ENCODE assay signal across 34 cellular contexts in genomic region chr13:100715604-100716003, GRCh38.
"Had no signal": no experiment of that assay in that cellular context is flagged by ENCODE, and none has a peak within 500 bp of the region (broad histone marks: within the 10 kb centered on the region; RNA-seq: fewer than 3 reads in every experiment).

No MANE protein-coding gene starts in this region.

- H3K4me3 ChIP-seq: MG63 had no signal

- H3K27me3 ChIP-seq: MG63 had no signal

- H3K27ac ChIP-seq: KMS-11 had no signal

- H3K4me2 ChIP-seq: KMS-11 had no signal

- H3K9me3 ChIP-seq: MG63 had no signal

- H3K9ac ChIP-seq: KMS-11 had no signal

- DNase-seq: Karpas-422, Kasumi-1, MG63, MM.1S, MV-4-11, NCI-H1048, NCI-H1092, NCI-H1092 treated with DMSO at 0.1 percent for 48 hours, NCI-H1105, NCI-H1105 treated with DMSO at 0.1 percent for 48 hours, NCI-H1417, NCI-H1417 treated with DMSO at 0.1 percent for 48 hours, NCI-H1436, NCI-H1436 treated with DMSO at 0.1 percent for 48 hours, NCI-H146, NCI-H1694, NCI-H1694 treated with DMSO at 0.1 percent for 48 hours, NCI-H187, NCI-H187 treated with DMSO at 0.1 percent for 48 hours, NCI-H1930, NCI-H2029, NCI-H2029 treated with DMSO at 0.1 percent for 48 hours, NCI-H2081, NCI-H2081 treated with DMSO at 0.1 percent for 48 hours, NCI-H2107, NCI-H2171, NCI-H2171 treated with DMSO at 0.1 percent for 48 hours, NCI-H2227 treated with DMSO at 0.1 percent for 48 hours, NCI-H226, NCI-H345, NCI-H446, NCI-H446 treated with DMSO at 0.1 percent for 48 hours, NCI-H510A had no signal

- H3K36me3 ChIP-seq: MG63 had no signal
